13 cellular contexts compared by ENCODE assay signal in the genomic region with DNA sequence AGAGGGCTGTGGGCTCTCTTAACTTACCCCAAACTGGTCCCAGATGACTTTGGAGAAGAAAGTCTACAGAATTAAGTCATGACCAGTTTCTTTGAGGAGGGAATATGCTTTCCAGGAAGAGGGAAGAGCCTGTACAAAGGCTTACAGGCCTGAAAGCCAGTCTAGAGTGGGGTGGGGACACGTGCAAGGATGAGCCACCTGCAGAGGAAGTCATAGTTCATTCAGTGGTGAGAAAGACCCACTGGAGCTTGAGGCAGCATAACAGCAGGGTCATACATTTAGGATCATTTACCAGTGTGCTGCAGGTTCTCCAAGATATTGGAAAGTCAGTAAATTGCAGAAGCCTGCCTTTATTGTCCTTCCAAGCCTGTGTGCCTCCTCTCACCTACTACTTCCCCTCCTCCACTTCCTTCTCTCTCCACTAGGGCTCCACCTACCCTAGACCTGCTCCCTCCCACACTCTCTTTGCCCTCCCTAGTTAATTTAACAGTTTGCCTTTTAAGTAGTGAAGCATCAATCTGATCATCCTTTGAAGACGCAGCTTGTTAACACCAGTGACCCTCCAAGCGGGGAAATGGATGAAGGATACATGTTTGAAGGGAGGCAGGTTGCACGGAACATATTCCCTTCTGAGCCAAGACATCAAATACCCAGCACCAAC. TPM values are rescaled to one million over a fixed set of nuclear protein-coding genes. Genes with fewer than 3 reads are reported as not detected.
DNase-seq lines count a peak whose midpoint lies in the region; ATAC-seq and TF ChIP-seq lines count a peak whose summit lies in the region.
"Had no signal": no experiment of that assay in that cellular context is flagged by ENCODE, and none has a peak within 500 bp of the region (broad histone marks: within the 10 kb centered on the region; RNA-seq: fewer than 3 reads in every experiment).

No MANE protein-coding gene starts in this region.

- no TSS peak for BruUV-seq in Calu3 (replicated peaks; lab: Mats Ljungman, UMichigan)

- no peak overlapping the region for H3K4me3 Mint-ChIP-seq in Calu3 (ENCODE audit: low read depth, unreplicated experiment)
- peak overlapping the region; percentile 73 for H3K4me3 Mint-ChIP-seq in activated T-helper 1 cell treated with anti-CD3 and anti-CD28 coated beads, Interleukin-12 subunit alpha, Interleukin-12 subunit beta, Interleukin-2, Interleukin-4 antibody, amounts not matched to agents 30 ng/mL and 10 ng/mL and 1 ng/mL, durations not matched to agents 14 hours and 24 hours and 36 hours
- H3K4me3 Mint-ChIP-seq in naive B cell = peak overlapping the region in 1 of 8 donors; percentile 26

- WGBS in heart right ventricle, 2 donors = 85 to 96% methylated on average over 4 of the region's 4 CpGs

- H3K9me3 Mint-ChIP-seq in Calu3 (ENCODE audit: low read depth, unreplicated experiment) = no peaks in the 10 kb centered on the region
- H3K9me3 Mint-ChIP-seq in activated T-helper 1 cell treated with anti-CD3 and anti-CD28 coated beads, Interleukin-12 subunit alpha, Interleukin-12 subunit beta, Interleukin-2, Interleukin-4 antibody, amounts not matched to agents 30 ng/mL and 10 ng/mL and 1 ng/mL, durations not matched to agents 14 hours and 24 hours and 36 hours = no peaks in the 10 kb centered on the region
- H3K9me3 Mint-ChIP-seq in naive B cell = no peaks in the 10 kb centered on the region

- H3K27ac ChIP-seq in heart right ventricle (peak overlapping the region in 1 of 10 donors; percentile 68), SJCRH30 (no peak overlapping the region)
- H3K27ac ChIP-seq: suprapubic skin had no signal

- intact Hi-C loops in Calu3 (cut with micrococcal nuclease; ENCODE audit: unreplicated experiment) (no loop called here), heart right ventricle (cut with DNase I) (no loop called here)
- intact Hi-C loops in activated T-helper 1 cell treated with anti-CD3 and anti-CD28 coated beads, Interleukin-12 subunit alpha, Interleukin-12 subunit beta, Interleukin-2, Interleukin-4 antibody, amounts not matched to agents 30 ng/mL and 10 ng/mL and 1 ng/mL, durations not matched to agents 14 hours and 24 hours and 36 hours (cut with micrococcal nuclease) = no loop called here

- peak overlapping the region; percentile 9 for H3K27ac Mint-ChIP-seq in Calu3 (ENCODE audit: unreplicated experiment)
- H3K27ac Mint-ChIP-seq in activated T-helper 1 cell treated with anti-CD3 and anti-CD28 coated beads, Interleukin-12 subunit alpha, Interleukin-12 subunit beta, Interleukin-2, Interleukin-4 antibody, amounts not matched to agents 30 ng/mL and 10 ng/mL and 1 ng/mL, durations not matched to agents 14 hours and 24 hours and 36 hours = peak overlapping the region; percentile 96
- peak overlapping the region in 1 of 6 donors; percentile 17 for H3K27ac Mint-ChIP-seq in naive B cell

- H3K4me1 Mint-ChIP-seq in Calu3 (ENCODE audit: low read depth, unreplicated experiment) = peaks cover 10% of the 10 kb centered on the region
- H3K4me1 Mint-ChIP-seq in activated T-helper 1 cell treated with anti-CD3 and anti-CD28 coated beads, Interleukin-12 subunit alpha, Interleukin-12 subunit beta, Interleukin-2, Interleukin-4 antibody, amounts not matched to agents 30 ng/mL and 10 ng/mL and 1 ng/mL, durations not matched to agents 14 hours and 24 hours and 36 hours (ENCODE audit: low read depth) = peaks cover 91% of the 10 kb centered on the region
- H3K4me1 Mint-ChIP-seq in naive B cell = peaks cover 20 to 25% (median 21%) of the 10 kb centered on the region in 3 donors

- H3K36me3 ChIP-seq in heart right ventricle = peaks cover 0 to 16% (median 0%) of the 10 kb centered on the region in 9 donors
- H3K36me3 ChIP-seq in SJCRH30 = peaks cover 31% of the 10 kb centered on the region

- peaks cover 5% of the 10 kb centered on the region for H3K36me3 Mint-ChIP-seq in Calu3 (ENCODE audit: insufficient read depth, unreplicated experiment)
- H3K36me3 Mint-ChIP-seq in activated T-helper 1 cell treated with anti-CD3 and anti-CD28 coated beads, Interleukin-12 subunit alpha, Interleukin-12 subunit beta, Interleukin-2, Interleukin-4 antibody, amounts not matched to agents 30 ng/mL and 10 ng/mL and 1 ng/mL, durations not matched to agents 14 hours and 24 hours and 36 hours (ENCODE audit: low read depth) = peaks cover 29% of the 10 kb centered on the region
- peaks cover 33 to 41% of the 10 kb centered on the region in 2 donors for H3K36me3 Mint-ChIP-seq in naive B cell

- no peaks in the 10 kb centered on the region for H3K27me3 Mint-ChIP-seq in Calu3 (ENCODE audit: unreplicated experiment)
- H3K27me3 Mint-ChIP-seq in activated T-helper 1 cell treated with anti-CD3 and anti-CD28 coated beads, Interleukin-12 subunit alpha, Interleukin-12 subunit beta, Interleukin-2, Interleukin-4 antibody, amounts not matched to agents 30 ng/mL and 10 ng/mL and 1 ng/mL, durations not matched to agents 14 hours and 24 hours and 36 hours (ENCODE audit: insufficient read depth) = no peaks in the 10 kb centered on the region
- H3K27me3 Mint-ChIP-seq in naive B cell = peaks cover 33 to 41% (median 37%) of the 10 kb centered on the region in 3 donors

- peaks cover 6 to 75% (median 24%) of the 10 kb centered on the region in 9 donors for H3K4me1 ChIP-seq in heart right ventricle
- 0 out of 2 replicates have a peak, but pooled peaks cover 4% of the 10 kb centered on the region for H3K4me1 ChIP-seq in SJCRH30

- no peak overlapping the region for H3K4me3 ChIP-seq in HFF-Myc (replicated peaks; ENCODE audit: low read depth, low read length)
- no peak overlapping the region for H3K4me3 ChIP-seq in heart right ventricle
- H3K4me3 ChIP-seq in SJCRH30 = no peak overlapping the region
- H3K4me3 ChIP-seq: skin epidermis, suprapubic skin had no signal

- CTCF ChIA-PET in Calu3 (lab: Charles Lee) = no interaction called here

- TF ChIP-seq CTCF in Calu3 (IDR thresholded peaks at IDR 0.05; ENCODE audit: unreplicated experiment) (peak; percentile 31), HFF-Myc (IDR thresholded peaks at IDR 0.05; ENCODE audit: low read depth, low read length, missing control alignments) (peak; percentile 33), heart right ventricle (IDR thresholded peaks at IDR 0.05) (peak in 2 of 9 donors; percentile 16 to 29)

- H3K27me3 ChIP-seq in heart right ventricle (no peaks in the 10 kb centered on the region), SJCRH30 (no peaks in the 10 kb centered on the region)
- H3K27me3 ChIP-seq: suprapubic skin had no signal

- ATAC-seq in naive B cell (ENCODE audit: low read depth in 2 of 2) = peak; percentile 37 to 55
- ATAC-seq in heart right ventricle = no peak
- ATAC-seq in GM18861 (IDR thresholded peaks at IDR 0.05; ENCODE audit: unreplicated experiment) = no peak
- no peak for ATAC-seq in HG02970 (IDR thresholded peaks at IDR 0.05; ENCODE audit: low FRiP score, unreplicated experiment)

- DNase-seq in Calu3 = no peak
- DNase-seq in HFF-Myc (ENCODE audit: extremely low read depth, low read depth) = no peak
- no peak for DNase-seq in activated T-helper 1 cell treated with anti-CD3 and anti-CD28 coated beads, Interleukin-12 subunit alpha, Interleukin-12 subunit beta, Interleukin-2, Interleukin-4 antibody, amounts not matched to agents 30 ng/mL and 10 ng/mL and 1 ng/mL, durations not matched to agents 14 hours and 24 hours and 36 hours (ENCODE audit: low spot score)
- DNase-seq in naive B cell = peak; percentile 9
- no peak for DNase-seq in heart right ventricle
- no peak for DNase-seq in SJCRH30
- DNase-seq: effector CD8-positive, alpha-beta T cell had no signal

- H3K9me3 ChIP-seq in heart right ventricle (no peaks in the 10 kb centered on the region), SJCRH30 (replicated peaks) (no peaks in the 10 kb centered on the region; the same call in 1 of the 2 replicates)
- H3K9me3 ChIP-seq: suprapubic skin had no signal

RNA-seq across cellular contexts. Expression of a gene that starts 40.2 kb away (rescaled TPM):
- total RNA-seq in Calu3 (2022) (not detected in 2 replicates), heart right ventricle (not detected)
- total RNA-seq in activated T-helper 1 cell treated with anti-CD3 and anti-CD28 coated beads, Interleukin-12 subunit alpha, Interleukin-12 subunit beta, Interleukin-2, Interleukin-4 antibody, amounts not matched to agents 30 ng/mL and 10 ng/mL and 1 ng/mL, durations not matched to agents 14 hours and 24 hours and 36 hours = not detected in 2 replicates
- polyA plus RNA-seq in naive B cell (ENCODE audit: low read depth in 6 of 6) (not detected), heart right ventricle (not detected)
- total RNA-seq in SJCRH30 (2014; rRNA removed; shearing (Covaris generic)) = 0.36 and 0.66 TPM in 2 replicates
- total RNA-seq: H4, lower leg skin, suprapubic skin had no signal

Comparison
In these comparisons a context has a peak if more than half of its experiments do, and no peak if none do; other contexts are left out.
1. ATAC-seq: peak in naive B cell (2 of 2); none in heart right ventricle (0 of 8), GM18861 (single experiment) and HG02970 (single experiment).